1 cellular context compared by ENCODE assay signal in genomic region chr19:7391218-7391670, GRCh38.
A peak's percentile ranks its signal among the peaks of the same experiment; 100 is the strongest.
TF ChIP-seq lines count a peak whose summit lies in the region.

No MANE protein-coding gene starts in this region.

TF ChIP-seq in HepG2, 621 proteins besides CTCF, POLR2A, EP300 and RAD21 (continued from another document and continues in another):
- TF ChIP-seq NFAT5 (CRISPR knock-in tag; IDR thresholded peaks at IDR 0.05) (no peak), PCBP2 (optimal IDR thresholded peaks at IDR 0.05; ENCODE audit: low read depth, low read length, poor library complexity, severe bottlenecking) (no peak), ZNF432 (CRISPR knock-in tag; IDR thresholded peaks at IDR 0.05; ENCODE audit: borderline replicate concordance) (no peak), REXO4 (CRISPR knock-in tag; IDR thresholded peaks at IDR 0.05; ENCODE audit: borderline replicate concordance) (no peak), HMG20A (CRISPR knock-in tag; IDR thresholded peaks at IDR 0.05; ENCODE audit: borderline replicate concordance) (peak; percentile 53), MEF2D (CRISPR knock-in tag; IDR thresholded peaks at IDR 0.05) (no peak), ZNF543 (CRISPR knock-in tag; IDR thresholded peaks at IDR 0.05) (no peak), MXI1 (IDR thresholded peaks at IDR 0.05; ENCODE audit: borderline replicate concordance, low read depth, low read length) (no peak), KMT2B (CRISPR knock-in tag; IDR thresholded peaks at IDR 0.05) (no peak), THAP11 (CRISPR knock-in tag; IDR thresholded peaks at IDR 0.05) (peak; percentile 37; the same call in 1 of the 2 replicates), ZMYM3 (CRISPR knock-in tag; IDR thresholded peaks at IDR 0.05) (no peak), JUNB (CRISPR knock-in tag; IDR thresholded peaks at IDR 0.05; ENCODE audit: borderline replicate concordance) (peak; percentile 83; the same call in 1 of the 2 replicates), TP53 (CRISPR knock-in tag; conservative IDR thresholded peaks at IDR 0.05) (no peak), DR1 (CRISPR knock-in tag; IDR thresholded peaks at IDR 0.05) (no peak), NFE2L1 (CRISPR knock-in tag; IDR thresholded peaks at IDR 0.05; ENCODE audit: borderline replicate concordance) (no peak), ZNF562 (CRISPR knock-in tag; IDR thresholded peaks at IDR 0.05; ENCODE audit: borderline replicate concordance) (no peak), ZNF839 (CRISPR knock-in tag; IDR thresholded peaks at IDR 0.05; ENCODE audit: borderline replicate concordance) (no peak), CAMTA2 (CRISPR knock-in tag; IDR thresholded peaks at IDR 0.05; ENCODE audit: borderline replicate concordance) (no peak), NFYB (CRISPR knock-in tag; IDR thresholded peaks at IDR 0.05) (no peak), TBL1XR1 (IDR thresholded peaks at IDR 0.05; ENCODE audit: borderline replicate concordance, low read length, partially characterized antibody) (no peak), ARNT2 (CRISPR knock-in tag; IDR thresholded peaks at IDR 0.05; ENCODE audit: low read depth) (no peak), ZBTB7B (CRISPR knock-in tag; IDR thresholded peaks at IDR 0.05) (0 out of 2 replicates have a peak, but pooled peaks have one; percentile 20), ZNF124 (CRISPR knock-in tag; IDR thresholded peaks at IDR 0.05) (no peak), ELF3 (CRISPR knock-in tag; IDR thresholded peaks at IDR 0.05) (peak; percentile 57), ELF4 (CRISPR knock-in tag; IDR thresholded peaks at IDR 0.05; ENCODE audit: borderline replicate concordance) (no peak), KAT2B (IDR thresholded peaks at IDR 0.05; ENCODE audit: borderline replicate concordance, low read depth, low read length) (no peak), JUN (CRISPR knock-in tag; IDR thresholded peaks at IDR 0.05) (0 out of 2 replicates have a peak, but pooled peaks have one; percentile 23), ZNF225 (CRISPR knock-in tag; IDR thresholded peaks at IDR 0.05) (no peak), ZFP36L1 (CRISPR knock-in tag; IDR thresholded peaks at IDR 0.05) (no peak), CENPT (CRISPR knock-in tag; IDR thresholded peaks at IDR 0.05; ENCODE audit: low read depth) (no peak), HOXA7 (CRISPR knock-in tag; IDR thresholded peaks at IDR 0.05) (no peak), RXRB (CRISPR knock-in tag; IDR thresholded peaks at IDR 0.05; ENCODE audit: borderline replicate concordance) (0 out of 2 replicates have a peak, but pooled peaks have one; percentile 32)
- TF ChIP-seq, protein P1, sequence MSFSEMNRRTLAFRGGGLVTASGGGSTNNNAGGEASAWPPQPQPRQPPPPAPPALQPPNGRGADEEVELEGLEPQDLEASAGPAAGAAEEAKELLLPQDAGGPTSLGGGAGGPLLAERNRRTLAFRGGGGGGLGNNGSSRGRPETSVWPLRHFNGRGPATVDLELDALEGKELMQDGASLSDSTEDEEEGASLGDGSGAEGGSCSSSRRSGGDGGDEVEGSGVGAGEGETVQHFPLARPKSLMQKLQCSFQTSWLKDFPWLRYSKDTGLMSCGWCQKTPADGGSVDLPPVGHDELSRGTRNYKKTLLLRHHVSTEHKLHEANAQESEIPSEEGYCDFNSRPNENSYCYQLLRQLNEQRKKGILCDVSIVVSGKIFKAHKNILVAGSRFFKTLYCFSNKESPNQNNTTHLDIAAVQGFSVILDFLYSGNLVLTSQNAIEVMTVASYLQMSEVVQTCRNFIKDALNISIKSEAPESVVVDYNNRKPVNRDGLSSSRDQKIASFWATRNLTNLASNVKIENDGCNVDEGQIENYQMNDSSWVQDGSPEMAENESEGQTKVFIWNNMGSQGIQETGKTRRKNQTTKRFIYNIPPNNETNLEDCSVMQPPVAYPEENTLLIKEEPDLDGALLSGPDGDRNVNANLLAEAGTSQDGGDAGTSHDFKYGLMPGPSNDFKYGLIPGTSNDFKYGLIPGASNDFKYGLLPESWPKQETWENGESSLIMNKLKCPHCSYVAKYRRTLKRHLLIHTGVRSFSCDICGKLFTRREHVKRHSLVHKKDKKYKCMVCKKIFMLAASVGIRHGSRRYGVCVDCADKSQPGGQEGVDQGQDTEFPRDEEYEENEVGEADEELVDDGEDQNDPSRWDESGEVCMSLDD (CRISPR knock-in tag; IDR thresholded peaks at IDR 0.05; ENCODE audit: borderline replicate concordance) = no peak
- TF ChIP-seq, protein P2, sequence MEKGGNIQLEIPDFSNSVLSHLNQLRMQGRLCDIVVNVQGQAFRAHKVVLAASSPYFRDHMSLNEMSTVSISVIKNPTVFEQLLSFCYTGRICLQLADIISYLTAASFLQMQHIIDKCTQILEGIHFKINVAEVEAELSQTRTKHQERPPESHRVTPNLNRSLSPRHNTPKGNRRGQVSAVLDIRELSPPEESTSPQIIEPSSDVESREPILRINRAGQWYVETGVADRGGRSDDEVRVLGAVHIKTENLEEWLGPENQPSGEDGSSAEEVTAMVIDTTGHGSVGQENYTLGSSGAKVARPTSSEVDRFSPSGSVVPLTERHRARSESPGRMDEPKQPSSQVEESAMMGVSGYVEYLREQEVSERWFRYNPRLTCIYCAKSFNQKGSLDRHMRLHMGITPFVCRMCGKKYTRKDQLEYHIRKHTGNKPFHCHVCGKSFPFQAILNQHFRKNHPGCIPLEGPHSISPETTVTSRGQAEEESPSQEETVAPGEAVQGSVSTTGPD (CRISPR knock-in tag; IDR thresholded peaks at IDR 0.05) = no peak
- TF ChIP-seq, protein P3, sequence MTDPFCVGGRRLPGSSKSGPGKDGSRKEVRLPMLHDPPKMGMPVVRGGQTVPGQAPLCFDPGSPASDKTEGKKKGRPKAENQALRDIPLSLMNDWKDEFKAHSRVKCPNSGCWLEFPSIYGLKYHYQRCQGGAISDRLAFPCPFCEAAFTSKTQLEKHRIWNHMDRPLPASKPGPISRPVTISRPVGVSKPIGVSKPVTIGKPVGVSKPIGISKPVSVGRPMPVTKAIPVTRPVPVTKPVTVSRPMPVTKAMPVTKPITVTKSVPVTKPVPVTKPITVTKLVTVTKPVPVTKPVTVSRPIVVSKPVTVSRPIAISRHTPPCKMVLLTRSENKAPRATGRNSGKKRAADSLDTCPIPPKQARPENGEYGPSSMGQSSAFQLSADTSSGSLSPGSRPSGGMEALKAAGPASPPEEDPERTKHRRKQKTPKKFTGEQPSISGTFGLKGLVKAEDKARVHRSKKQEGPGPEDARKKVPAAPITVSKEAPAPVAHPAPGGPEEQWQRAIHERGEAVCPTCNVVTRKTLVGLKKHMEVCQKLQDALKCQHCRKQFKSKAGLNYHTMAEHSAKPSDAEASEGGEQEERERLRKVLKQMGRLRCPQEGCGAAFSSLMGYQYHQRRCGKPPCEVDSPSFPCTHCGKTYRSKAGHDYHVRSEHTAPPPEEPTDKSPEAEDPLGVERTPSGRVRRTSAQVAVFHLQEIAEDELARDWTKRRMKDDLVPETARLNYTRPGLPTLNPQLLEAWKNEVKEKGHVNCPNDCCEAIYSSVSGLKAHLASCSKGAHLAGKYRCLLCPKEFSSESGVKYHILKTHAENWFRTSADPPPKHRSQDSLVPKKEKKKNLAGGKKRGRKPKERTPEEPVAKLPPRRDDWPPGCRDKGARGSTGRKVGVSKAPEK (CRISPR knock-in tag; IDR thresholded peaks at IDR 0.05; ENCODE audit: borderline replicate concordance) = no peak
- TF ChIP-seq, protein P4, sequence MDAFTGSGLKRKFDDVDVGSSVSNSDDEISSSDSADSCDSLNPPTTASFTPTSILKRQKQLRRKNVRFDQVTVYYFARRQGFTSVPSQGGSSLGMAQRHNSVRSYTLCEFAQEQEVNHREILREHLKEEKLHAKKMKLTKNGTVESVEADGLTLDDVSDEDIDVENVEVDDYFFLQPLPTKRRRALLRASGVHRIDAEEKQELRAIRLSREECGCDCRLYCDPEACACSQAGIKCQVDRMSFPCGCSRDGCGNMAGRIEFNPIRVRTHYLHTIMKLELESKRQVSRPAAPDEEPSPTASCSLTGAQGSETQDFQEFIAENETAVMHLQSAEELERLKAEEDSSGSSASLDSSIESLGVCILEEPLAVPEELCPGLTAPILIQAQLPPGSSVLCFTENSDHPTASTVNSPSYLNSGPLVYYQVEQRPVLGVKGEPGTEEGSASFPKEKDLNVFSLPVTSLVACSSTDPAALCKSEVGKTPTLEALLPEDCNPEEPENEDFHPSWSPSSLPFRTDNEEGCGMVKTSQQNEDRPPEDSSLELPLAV (CRISPR knock-in tag; conservative IDR thresholded peaks at IDR 0.05; ENCODE audit: low read depth) = no peak
- TF ChIP-seq, protein P5, sequence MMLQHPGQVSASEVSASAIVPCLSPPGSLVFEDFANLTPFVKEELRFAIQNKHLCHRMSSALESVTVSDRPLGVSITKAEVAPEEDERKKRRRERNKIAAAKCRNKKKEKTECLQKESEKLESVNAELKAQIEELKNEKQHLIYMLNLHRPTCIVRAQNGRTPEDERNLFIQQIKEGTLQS (CRISPR knock-in tag; IDR thresholded peaks at IDR 0.05) = peak; percentile 80
- TF ChIP-seq, protein P6, sequence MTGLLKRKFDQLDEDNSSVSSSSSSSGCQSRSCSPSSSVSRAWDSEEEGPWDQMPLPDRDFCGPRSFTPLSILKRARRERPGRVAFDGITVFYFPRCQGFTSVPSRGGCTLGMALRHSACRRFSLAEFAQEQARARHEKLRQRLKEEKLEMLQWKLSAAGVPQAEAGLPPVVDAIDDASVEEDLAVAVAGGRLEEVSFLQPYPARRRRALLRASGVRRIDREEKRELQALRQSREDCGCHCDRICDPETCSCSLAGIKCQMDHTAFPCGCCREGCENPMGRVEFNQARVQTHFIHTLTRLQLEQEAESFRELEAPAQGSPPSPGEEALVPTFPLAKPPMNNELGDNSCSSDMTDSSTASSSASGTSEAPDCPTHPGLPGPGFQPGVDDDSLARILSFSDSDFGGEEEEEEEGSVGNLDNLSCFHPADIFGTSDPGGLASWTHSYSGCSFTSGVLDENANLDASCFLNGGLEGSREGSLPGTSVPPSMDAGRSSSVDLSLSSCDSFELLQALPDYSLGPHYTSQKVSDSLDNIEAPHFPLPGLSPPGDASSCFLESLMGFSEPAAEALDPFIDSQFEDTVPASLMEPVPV (CRISPR knock-in tag; IDR thresholded peaks at IDR 0.05) = no peak
- TF ChIP-seq, protein P7, sequence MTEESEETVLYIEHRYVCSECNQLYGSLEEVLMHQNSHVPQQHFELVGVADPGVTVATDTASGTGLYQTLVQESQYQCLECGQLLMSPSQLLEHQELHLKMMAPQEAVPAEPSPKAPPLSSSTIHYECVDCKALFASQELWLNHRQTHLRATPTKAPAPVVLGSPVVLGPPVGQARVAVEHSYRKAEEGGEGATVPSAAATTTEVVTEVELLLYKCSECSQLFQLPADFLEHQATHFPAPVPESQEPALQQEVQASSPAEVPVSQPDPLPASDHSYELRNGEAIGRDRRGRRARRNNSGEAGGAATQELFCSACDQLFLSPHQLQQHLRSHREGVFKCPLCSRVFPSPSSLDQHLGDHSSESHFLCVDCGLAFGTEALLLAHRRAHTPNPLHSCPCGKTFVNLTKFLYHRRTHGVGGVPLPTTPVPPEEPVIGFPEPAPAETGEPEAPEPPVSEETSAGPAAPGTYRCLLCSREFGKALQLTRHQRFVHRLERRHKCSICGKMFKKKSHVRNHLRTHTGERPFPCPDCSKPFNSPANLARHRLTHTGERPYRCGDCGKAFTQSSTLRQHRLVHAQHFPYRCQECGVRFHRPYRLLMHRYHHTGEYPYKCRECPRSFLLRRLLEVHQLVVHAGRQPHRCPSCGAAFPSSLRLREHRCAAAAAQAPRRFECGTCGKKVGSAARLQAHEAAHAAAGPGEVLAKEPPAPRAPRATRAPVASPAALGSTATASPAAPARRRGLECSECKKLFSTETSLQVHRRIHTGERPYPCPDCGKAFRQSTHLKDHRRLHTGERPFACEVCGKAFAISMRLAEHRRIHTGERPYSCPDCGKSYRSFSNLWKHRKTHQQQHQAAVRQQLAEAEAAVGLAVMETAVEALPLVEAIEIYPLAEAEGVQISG (CRISPR knock-in tag; IDR thresholded peaks at IDR 0.05) = no peak
- TF ChIP-seq, protein P8, sequence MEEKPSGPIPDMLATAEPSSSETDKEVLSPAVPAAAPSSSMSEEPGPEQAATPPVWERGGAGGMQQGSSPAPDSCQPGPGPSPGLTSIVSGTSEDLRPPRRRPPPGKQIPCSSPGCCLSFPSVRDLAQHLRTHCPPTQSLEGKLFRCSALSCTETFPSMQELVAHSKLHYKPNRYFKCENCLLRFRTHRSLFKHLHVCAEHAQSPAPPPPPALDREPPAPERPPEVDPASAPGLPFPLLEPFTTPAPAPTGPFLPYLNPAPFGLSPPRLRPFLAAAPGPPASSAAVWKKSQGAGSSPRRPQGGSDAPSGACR (CRISPR knock-in tag; IDR thresholded peaks at IDR 0.05) = no peak
